Comparison of ENCODE assay signal across 14 cellular contexts in genomic region chr5:171954721-171955120, GRCh38. TPM values are rescaled to one million over a fixed set of nuclear protein-coding genes. Genes with fewer than 3 reads are reported as not detected.
A peak's percentile ranks its signal among the peaks of the same experiment; 100 is the strongest.
DNase-seq lines count a peak whose midpoint lies in the region; TF ChIP-seq lines count a peak whose summit lies in the region.
"Had no signal": no experiment of that assay in that cellular context is flagged by ENCODE, and none has a peak within 500 bp of the region (broad histone marks: within the 10 kb centered on the region; RNA-seq: fewer than 3 reads in every experiment).

No MANE protein-coding gene starts in this region.

- H3K4me1 ChIP-seq in stomach (peaks cover 59 to 71% (median 66%) of the 10 kb centered on the region in 4 donors), suprapubic skin (peaks cover 52% of the 10 kb centered on the region)

- H3K9me3 Mint-ChIP-seq in HFFc6: no peaks in the 10 kb centered on the region
- H3K9me3 Mint-ChIP-seq in activated CD4-positive, alpha-beta memory T cell treated with anti-CD3 and anti-CD28 coated beads, Interleukin-2, amount 10 ng/mL, durations not matched to agents 7 days and 5 days: no peaks in the 10 kb centered on the region
- H3K9me3 Mint-ChIP-seq: activated T-cell treated with anti-CD3 and anti-CD28 coated beads, Interleukin-2, amount 50 U/mL, for 24 hours; endodermal cell; neural crest cell had no signal

- H3K9me3 ChIP-seq in stomach: no peaks in the 10 kb centered on the region
- no peaks in the 10 kb centered on the region for H3K9me3 ChIP-seq in suprapubic skin
- H3K9me3 ChIP-seq: HAP-1 had no signal

- no peak for TF ChIP-seq POLR2A in stomach (IDR thresholded peaks at IDR 0.05)
- TF ChIP-seq POLR2A in suprapubic skin (IDR thresholded peaks at IDR 0.05): no peak

- peak overlapping the region; percentile 59 for H3K4me3 Mint-ChIP-seq in HFFc6
- H3K4me3 Mint-ChIP-seq in activated CD4-positive, alpha-beta memory T cell treated with anti-CD3 and anti-CD28 coated beads, Interleukin-2, amount 10 ng/mL, durations not matched to agents 7 days and 5 days: no peak overlapping the region
- H3K4me3 Mint-ChIP-seq: activated T-cell treated with anti-CD3 and anti-CD28 coated beads, Interleukin-2, amount 50 U/mL, for 24 hours; endodermal cell; neural crest cell had no signal

- TF ChIP-seq EP300 in stomach (IDR thresholded peaks at IDR 0.05): no peak
- TF ChIP-seq EP300 in suprapubic skin (IDR thresholded peaks at IDR 0.05): no peak

- peak overlapping the region in 4 of 5 donors; percentile 34 to 81 (median 63) for H3K27ac ChIP-seq in stomach
- no peak overlapping the region for H3K27ac ChIP-seq in suprapubic skin

- H3K27me3 ChIP-seq in stomach (no peaks in the 10 kb centered on the region), suprapubic skin (no peaks in the 10 kb centered on the region)

- peaks cover 62% of the 10 kb centered on the region for H3K4me1 Mint-ChIP-seq in HFFc6 (ENCODE audit: low read depth)
- H3K4me1 Mint-ChIP-seq in activated CD4-positive, alpha-beta memory T cell treated with anti-CD3 and anti-CD28 coated beads, Interleukin-2, amount 10 ng/mL, durations not matched to agents 7 days and 5 days: peaks cover 18% of the 10 kb centered on the region

- CTCF ChIA-PET in activated CD4-positive, alpha-beta memory T cell treated with anti-CD3 and anti-CD28 coated beads, Interleukin-2, amount 10 ng/mL, durations not matched to agents 7 days and 5 days (lab: Charles Lee): no interaction called here

- TF ChIP-seq CTCF in HFFc6 (IDR thresholded peaks at IDR 0.05) (no peak), foreskin fibroblast (IDR thresholded peaks at IDR 0.05; ENCODE audit: low read depth, low read length) (no peak), stomach (IDR thresholded peaks at IDR 0.05) (no peak), suprapubic skin (IDR thresholded peaks at IDR 0.05) (no peak)

- intact Hi-C loops in stomach (cut with DNase I; ENCODE audit: low total_unique reads): no loop called here

- H3K27ac Mint-ChIP-seq in HFFc6: peak overlapping the region; percentile 76
- no peak overlapping the region for H3K27ac Mint-ChIP-seq in activated CD4-positive, alpha-beta memory T cell treated with anti-CD3 and anti-CD28 coated beads, Interleukin-2, amount 10 ng/mL, durations not matched to agents 7 days and 5 days
- H3K27ac Mint-ChIP-seq: activated T-cell treated with anti-CD3 and anti-CD28 coated beads, Interleukin-2, amount 50 U/mL, for 24 hours had no signal

- H3K36me3 Mint-ChIP-seq in HFFc6 (ENCODE audit: low read depth): no peaks in the 10 kb centered on the region; the same call in 1 of the 2 replicates
- H3K36me3 Mint-ChIP-seq in activated CD4-positive, alpha-beta memory T cell treated with anti-CD3 and anti-CD28 coated beads, Interleukin-2, amount 10 ng/mL, durations not matched to agents 7 days and 5 days (ENCODE audit: low read depth): no peaks in the 10 kb centered on the region

- no peaks in the 10 kb centered on the region for H3K27me3 Mint-ChIP-seq in HFFc6 (ENCODE audit: insufficient read depth)
- no peaks in the 10 kb centered on the region for H3K27me3 Mint-ChIP-seq in activated CD4-positive, alpha-beta memory T cell treated with anti-CD3 and anti-CD28 coated beads, Interleukin-2, amount 10 ng/mL, durations not matched to agents 7 days and 5 days
- H3K27me3 Mint-ChIP-seq: activated T-cell treated with anti-CD3 and anti-CD28 coated beads, Interleukin-2, amount 50 U/mL, for 24 hours had no signal

- H3K4me3 ChIP-seq in foreskin fibroblast (ENCODE audit: low read depth in 1 of 2, low read length in 2 of 2): no peak overlapping the region
- H3K4me3 ChIP-seq in stomach: no peak overlapping the region
- no peak overlapping the region for H3K4me3 ChIP-seq in suprapubic skin
- H3K4me3 ChIP-seq: HAP-1 had no signal

- 6 to 31% (median 20%) methylated on average over 1 of the region's 1 CpG for WGBS in stomach, 5 donors
- WGBS in suprapubic skin: 31% methylated on average over 1 of the region's 1 CpG

- no peaks in the 10 kb centered on the region for H3K36me3 ChIP-seq in stomach
- no peaks in the 10 kb centered on the region for H3K36me3 ChIP-seq in suprapubic skin
- H3K36me3 ChIP-seq: HAP-1 had no signal

- POLR2A ChIA-PET in activated CD4-positive, alpha-beta memory T cell treated with anti-CD3 and anti-CD28 coated beads, Interleukin-2, amount 10 ng/mL, durations not matched to agents 7 days and 5 days (lab: Charles Lee): no interaction called here

- DNase-seq in HFFc6 (no peak), astrocyte of the hippocampus (ENCODE audit: low read depth, low spot score) (peak; percentile 39), foreskin fibroblast (peak; percentile 18 to 44), stomach (no peak), suprapubic skin (ENCODE audit: low spot score in 2 of 2) (no peak), SK-N-DZ (ENCODE audit: low spot score) (no peak)
- DNase-seq in activated CD4-positive, alpha-beta memory T cell treated with anti-CD3 and anti-CD28 coated beads, Interleukin-2, amount 10 ng/mL, durations not matched to agents 7 days and 5 days: no peak
- DNase-seq: activated CD4-positive, alpha-beta T cell treated with anti-CD3 and anti-CD28 coated beads for 48 hours; activated T-cell treated with anti-CD3 and anti-CD28 coated beads, Interleukin-2, amount 50 U/mL, for 24 hours; endodermal cell; NCI-H1092 treated with DMSO at 0.1 percent for 48 hours; substantia nigra had no signal

RNA-seq across cellular contexts. Expression of gene FBXW11, which starts 51.7 kb away (rescaled TPM):
- 10 to 100 TPM; 54.5 to 60.5 (median 58.5) TPM for total RNA-seq in HFFc6 (2021; fragmentation: NEBNext Ultra II Directional; extraction: Animal tissue kit (Norgen Biotek cat#: 25700))
- total RNA-seq in stomach (100 to 1,000 TPM in 3 of 5 donors, 10 to 100 TPM in 1, 1 to 10 TPM in 1; 4.3 to 117 (median 101) TPM), suprapubic skin (10 to 100 TPM; 41.1 to 49.7 (median 43.0) TPM)
- polyA plus RNA-seq in stomach: 10 to 100 TPM in 2 of 3 donors, 1 to 10 TPM in 1; 9.0 to 29.3 (median 19.9) TPM
- total RNA-seq in activated CD4-positive, alpha-beta memory T cell treated with anti-CD3 and anti-CD28 coated beads, Interleukin-2, amount 10 ng/mL, durations not matched to agents 7 days and 5 days: 10 to 100 TPM; 37.4 to 38.8 TPM
- 56.2 and 72.9 TPM in 2 replicates for polyA plus RNA-seq in SK-N-DZ (2014; cell fraction: cytosol; rRNA removed)
- polyA plus RNA-seq in SK-N-DZ (2014; cell fraction: nucleus; rRNA removed): 32.8 and 35.4 TPM in 2 replicates

Comparison
In these comparisons a context has a peak if more than half of its experiments do, and no peak if none do; other contexts are left out.
1. DNase-seq: peak in astrocyte of the hippocampus (single experiment) and foreskin fibroblast (2 of 2); none in HFFc6 (single experiment), stomach (single experiment), activated CD4-positive, alpha-beta memory T cell treated with anti-CD3 and anti-CD28 coated beads, Interleukin-2, amount 10 ng/mL, durations not matched to agents 7 days and 5 days (single experiment), suprapubic skin (0 of 2) and SK-N-DZ (single experiment).